Comparison of ENCODE assay signal across 26 cellular contexts in genomic region chr18:69617408-69617807, GRCh38.
"Had no signal": no experiment of that assay in that cellular context is flagged by ENCODE, and none has a peak within 500 bp of the region (broad histone marks: within the 10 kb centered on the region; RNA-seq: fewer than 3 reads in every experiment).

No MANE protein-coding gene starts in this region.

- ATAC-seq: natural killer cell; right lobe of liver; stimulated activated memory B cell treated with anti-CD40 and anti-IgM and Interleukin-4, amounts not matched to agents 10 μg/mL and 1 μg/mL and 100 μg/mL, for 72 hours; stimulated activated naive CD8-positive, alpha-beta T cell treated with anti-CD3 and anti-CD28 coated beads, Interleukin-15, amount 100 ng/mL, for 72 hours had no signal

- H3K4me3 Mint-ChIP-seq: immature natural killer cell; mesothelial cell of epicardium; naive B cell; natural killer cell; nephron progenitor cell; stimulated activated memory B cell treated with anti-CD40 and anti-IgM and Interleukin-4, amounts not matched to agents 10 μg/mL and 1 μg/mL and 100 μg/mL, for 72 hours; stimulated activated naive CD8-positive, alpha-beta T cell treated with anti-CD3 and anti-CD28 coated beads, Interleukin-15, amount 100 ng/mL, for 72 hours; type B pancreatic cell had no signal

- H3K36me3 ChIP-seq: left ventricle myocardium inferior, ovary, right atrium auricular region, right lobe of liver, tibial nerve, uterus had no signal

- H3K4me2 ChIP-seq: smooth muscle cell had no signal

- H3K4me3 ChIP-seq: left ventricle myocardium inferior, lung, ovary, right atrium auricular region, right lobe of liver, smooth muscle cell, tibial nerve, uterus had no signal

- H3K9me3 ChIP-seq: left ventricle myocardium inferior, ovary, right atrium auricular region, right lobe of liver, tibial nerve, uterus had no signal

- H3K36me3 Mint-ChIP-seq: immature natural killer cell; mesothelial cell of epicardium; naive B cell; natural killer cell; stimulated activated memory B cell treated with anti-CD40 and anti-IgM and Interleukin-4, amounts not matched to agents 10 μg/mL and 1 μg/mL and 100 μg/mL, for 72 hours; type B pancreatic cell had no signal

- H3K27me3 Mint-ChIP-seq: naive B cell; progenitor cell of endocrine pancreas; stimulated activated memory B cell treated with anti-CD40 and anti-IgM and Interleukin-4, amounts not matched to agents 10 μg/mL and 1 μg/mL and 100 μg/mL, for 72 hours; stimulated activated naive CD8-positive, alpha-beta T cell treated with anti-CD3 and anti-CD28 coated beads, Interleukin-15, amount 100 ng/mL, for 72 hours; type B pancreatic cell had no signal

- H3K9me3 Mint-ChIP-seq: mesothelial cell of epicardium; natural killer cell; nephron progenitor cell; stimulated activated naive CD8-positive, alpha-beta T cell treated with anti-CD3 and anti-CD28 coated beads, Interleukin-15, amount 100 ng/mL, for 72 hours; type B pancreatic cell had no signal

- H3K4me1 ChIP-seq: left ventricle myocardium inferior, right atrium auricular region, right lobe of liver, uterus had no signal

- H3K27ac ChIP-seq: left ventricle myocardium inferior, ovary, right atrium auricular region, right lobe of liver, tibial nerve, uterus had no signal

- H3K27ac Mint-ChIP-seq: immature natural killer cell; mesothelial cell of epicardium; natural killer cell; progenitor cell of endocrine pancreas; stimulated activated memory B cell treated with anti-CD40 and anti-IgM and Interleukin-4, amounts not matched to agents 10 μg/mL and 1 μg/mL and 100 μg/mL, for 72 hours; stimulated activated naive CD8-positive, alpha-beta T cell treated with anti-CD3 and anti-CD28 coated beads, Interleukin-15, amount 100 ng/mL, for 72 hours; type B pancreatic cell had no signal

- H3K27me3 ChIP-seq: ovary, right atrium auricular region, right lobe of liver, tibial nerve, uterus had no signal

- DNase-seq: hippocampal formation; immature natural killer cell; kidney; left ventricle myocardium inferior; mesendoderm; naive B cell; natural killer cell; nephron progenitor cell; ovary; right lobe of liver; stimulated activated CD4-positive, alpha-beta T cell treated with anti-CD3 and anti-CD28 coated beads, Interleukin-1b, Interleukin-23, amount 100 ng/mL, for 48 hours; stimulated activated CD4-positive, alpha-beta T cell treated with anti-CD3 and anti-CD28 coated beads, Interleukin-2, amount 100 ng/mL, for 48 hours; stimulated activated CD4-positive, alpha-beta T cell treated with anti-CD3 and anti-CD28 coated beads, Interleukin-4, amount 100 ng/mL, for 4 hours; stimulated activated CD8-positive, alpha-beta memory T cell treated with anti-CD3 and anti-CD28 coated beads, Interleukin-4, amount 100 ng/mL, for 48 hours; stimulated activated naive CD4-positive, alpha-beta T cell treated with Interleukin-2 at 50 U/mL for 16 hours; stimulated activated naive CD8-positive, alpha-beta T cell treated with anti-CD3 and anti-CD28 coated beads, Interleukin-15, amount 100 ng/mL, for 72 hours; substantia nigra; uterus had no signal

- H3K4me1 Mint-ChIP-seq: immature natural killer cell; naive B cell; natural killer cell; nephron progenitor cell; stimulated activated memory B cell treated with anti-CD40 and anti-IgM and Interleukin-4, amounts not matched to agents 10 μg/mL and 1 μg/mL and 100 μg/mL, for 72 hours; stimulated activated naive CD8-positive, alpha-beta T cell treated with anti-CD3 and anti-CD28 coated beads, Interleukin-15, amount 100 ng/mL, for 72 hours had no signal
